ENCODE assay signal across 1 cellular context in the genomic region with DNA sequence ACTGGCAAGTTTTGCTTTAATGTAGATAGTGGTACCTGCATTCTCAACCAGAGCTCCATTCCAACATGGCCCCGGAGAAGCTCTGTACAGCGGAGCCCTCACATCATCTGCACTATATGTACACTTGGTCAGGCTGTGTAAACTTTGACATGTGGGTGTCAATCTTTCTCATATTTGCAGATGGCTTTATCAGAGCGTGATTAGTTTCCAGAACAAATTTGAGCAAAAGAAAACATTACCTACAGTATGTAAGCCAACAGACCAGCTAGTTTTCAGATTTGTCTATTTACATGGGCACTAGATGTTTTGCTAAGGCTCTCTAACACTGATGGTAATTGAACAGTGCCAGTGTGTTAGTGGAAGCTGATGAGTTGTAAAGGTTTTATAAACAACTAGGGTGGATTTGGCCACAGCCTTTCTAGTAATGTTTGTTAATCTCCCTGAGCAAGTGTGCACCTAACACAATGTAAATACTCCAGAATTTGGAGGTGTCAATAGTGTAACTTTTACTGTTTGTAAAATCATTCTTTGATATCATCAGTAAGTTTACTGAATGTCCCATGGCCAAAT.
TF ChIP-seq lines count a peak whose summit lies in the region.

No MANE protein-coding gene starts in this region.

TF ChIP-seq in HepG2, 621 proteins besides CTCF, POLR2A, EP300 and RAD21 (continued from another document and continues in another):
- no peak for TF ChIP-seq ZNF382 (CRISPR knock-in tag; IDR thresholded peaks at IDR 0.05; ENCODE audit: borderline replicate concordance)
- TF ChIP-seq ZNF672 (CRISPR knock-in tag; IDR thresholded peaks at IDR 0.05): no peak
- no peak for TF ChIP-seq ZNF660 (CRISPR knock-in tag; IDR thresholded peaks at IDR 0.05; ENCODE audit: borderline replicate concordance, low read depth)
- TF ChIP-seq, protein P1, sequence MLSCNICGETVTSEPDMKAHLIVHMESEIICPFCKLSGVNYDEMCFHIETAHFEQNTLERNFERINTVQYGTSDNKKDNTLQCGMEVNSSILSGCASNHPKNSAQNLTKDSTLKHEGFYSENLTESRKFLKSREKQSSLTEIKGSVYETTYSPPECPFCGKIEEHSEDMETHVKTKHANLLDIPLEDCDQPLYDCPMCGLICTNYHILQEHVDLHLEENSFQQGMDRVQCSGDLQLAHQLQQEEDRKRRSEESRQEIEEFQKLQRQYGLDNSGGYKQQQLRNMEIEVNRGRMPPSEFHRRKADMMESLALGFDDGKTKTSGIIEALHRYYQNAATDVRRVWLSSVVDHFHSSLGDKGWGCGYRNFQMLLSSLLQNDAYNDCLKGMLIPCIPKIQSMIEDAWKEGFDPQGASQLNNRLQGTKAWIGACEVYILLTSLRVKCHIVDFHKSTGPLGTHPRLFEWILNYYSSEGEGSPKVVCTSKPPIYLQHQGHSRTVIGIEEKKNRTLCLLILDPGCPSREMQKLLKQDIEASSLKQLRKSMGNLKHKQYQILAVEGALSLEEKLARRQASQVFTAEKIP (CRISPR knock-in tag; IDR thresholded peaks at IDR 0.05; ENCODE audit: borderline replicate concordance): no peak
- no peak for TF ChIP-seq ZFP82 (CRISPR knock-in tag; IDR thresholded peaks at IDR 0.05; ENCODE audit: borderline replicate concordance)
- TF ChIP-seq, protein P2, sequence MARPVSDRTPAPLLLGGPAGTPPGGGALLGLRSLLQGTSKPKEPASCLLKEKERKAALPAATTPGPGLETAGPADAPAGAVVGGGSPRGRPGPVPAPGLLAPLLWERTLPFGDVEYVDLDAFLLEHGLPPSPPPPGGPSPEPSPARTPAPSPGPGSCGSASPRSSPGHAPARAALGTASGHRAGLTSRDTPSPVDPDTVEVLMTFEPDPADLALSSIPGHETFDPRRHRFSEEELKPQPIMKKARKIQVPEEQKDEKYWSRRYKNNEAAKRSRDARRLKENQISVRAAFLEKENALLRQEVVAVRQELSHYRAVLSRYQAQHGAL (CRISPR knock-in tag; IDR thresholded peaks at IDR 0.05; ENCODE audit: not compliant biosample characterization): no peak
- TF ChIP-seq HDAC6 (IDR thresholded peaks at IDR 0.05; ENCODE audit: low read depth, low read length): no peak
- TF ChIP-seq, protein P3, sequence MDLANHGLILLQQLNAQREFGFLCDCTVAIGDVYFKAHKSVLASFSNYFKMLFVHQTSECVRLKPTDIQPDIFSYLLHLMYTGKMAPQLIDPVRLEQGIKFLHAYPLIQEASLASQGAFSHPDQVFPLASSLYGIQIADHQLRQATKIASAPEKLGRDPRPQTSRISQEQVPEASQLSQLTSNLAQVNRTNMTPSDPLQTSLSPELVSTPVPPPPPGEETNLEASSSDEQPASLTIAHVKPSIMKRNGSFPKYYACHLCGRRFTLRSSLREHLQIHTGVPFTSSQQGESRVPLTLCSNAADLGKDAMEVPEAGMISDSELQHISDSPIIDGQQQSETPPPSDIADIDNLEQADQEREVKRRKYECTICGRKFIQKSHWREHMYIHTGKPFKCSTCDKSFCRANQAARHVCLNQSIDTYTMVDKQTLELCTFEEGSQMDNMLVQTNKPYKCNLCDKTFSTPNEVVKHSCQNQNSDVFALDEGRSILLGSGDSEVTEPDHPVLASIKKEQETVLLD (CRISPR knock-in tag; IDR thresholded peaks at IDR 0.05; ENCODE audit: low read depth): no peak
- no peak for TF ChIP-seq AGO1 (IDR thresholded peaks at IDR 0.05; ENCODE audit: low read depth, low read length, poor library complexity, severe bottlenecking)
- TF ChIP-seq, protein P4, sequence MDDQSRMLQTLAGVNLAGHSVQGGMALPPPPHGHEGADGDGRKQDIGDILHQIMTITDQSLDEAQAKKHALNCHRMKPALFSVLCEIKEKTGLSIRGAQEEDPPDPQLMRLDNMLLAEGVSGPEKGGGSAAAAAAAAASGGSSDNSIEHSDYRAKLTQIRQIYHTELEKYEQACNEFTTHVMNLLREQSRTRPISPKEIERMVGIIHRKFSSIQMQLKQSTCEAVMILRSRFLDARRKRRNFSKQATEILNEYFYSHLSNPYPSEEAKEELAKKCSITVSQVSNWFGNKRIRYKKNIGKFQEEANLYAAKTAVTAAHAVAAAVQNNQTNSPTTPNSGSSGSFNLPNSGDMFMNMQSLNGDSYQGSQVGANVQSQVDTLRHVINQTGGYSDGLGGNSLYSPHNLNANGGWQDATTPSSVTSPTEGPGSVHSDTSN (CRISPR knock-in tag; IDR thresholded peaks at IDR 0.05; ENCODE audit: borderline replicate concordance): no peak
- TF ChIP-seq NCOR1 (IDR thresholded peaks at IDR 0.05; ENCODE audit: borderline replicate concordance, low read length): no peak
- TF ChIP-seq, protein P5, sequence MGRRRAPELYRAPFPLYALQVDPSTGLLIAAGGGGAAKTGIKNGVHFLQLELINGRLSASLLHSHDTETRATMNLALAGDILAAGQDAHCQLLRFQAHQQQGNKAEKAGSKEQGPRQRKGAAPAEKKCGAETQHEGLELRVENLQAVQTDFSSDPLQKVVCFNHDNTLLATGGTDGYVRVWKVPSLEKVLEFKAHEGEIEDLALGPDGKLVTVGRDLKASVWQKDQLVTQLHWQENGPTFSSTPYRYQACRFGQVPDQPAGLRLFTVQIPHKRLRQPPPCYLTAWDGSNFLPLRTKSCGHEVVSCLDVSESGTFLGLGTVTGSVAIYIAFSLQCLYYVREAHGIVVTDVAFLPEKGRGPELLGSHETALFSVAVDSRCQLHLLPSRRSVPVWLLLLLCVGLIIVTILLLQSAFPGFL (CRISPR knock-in tag; IDR thresholded peaks at IDR 0.05): no peak
- TF ChIP-seq HOXA9 (CRISPR knock-in tag; IDR thresholded peaks at IDR 0.05; ENCODE audit: borderline replicate concordance): no peak
- TF ChIP-seq MTA3 (CRISPR knock-in tag; IDR thresholded peaks at IDR 0.05): no peak
- TF ChIP-seq, protein P6, sequence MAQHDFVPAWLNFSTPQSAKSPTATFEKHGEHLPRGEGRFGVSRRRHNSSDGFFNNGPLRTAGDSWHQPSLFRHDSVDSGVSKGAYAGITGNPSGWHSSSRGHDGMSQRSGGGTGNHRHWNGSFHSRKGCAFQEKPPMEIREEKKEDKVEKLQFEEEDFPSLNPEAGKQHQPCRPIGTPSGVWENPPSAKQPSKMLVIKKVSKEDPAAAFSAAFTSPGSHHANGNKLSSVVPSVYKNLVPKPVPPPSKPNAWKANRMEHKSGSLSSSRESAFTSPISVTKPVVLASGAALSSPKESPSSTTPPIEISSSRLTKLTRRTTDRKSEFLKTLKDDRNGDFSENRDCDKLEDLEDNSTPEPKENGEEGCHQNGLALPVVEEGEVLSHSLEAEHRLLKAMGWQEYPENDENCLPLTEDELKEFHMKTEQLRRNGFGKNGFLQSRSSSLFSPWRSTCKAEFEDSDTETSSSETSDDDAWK (CRISPR knock-in tag; IDR thresholded peaks at IDR 0.05): no peak
- TF ChIP-seq, protein P7, sequence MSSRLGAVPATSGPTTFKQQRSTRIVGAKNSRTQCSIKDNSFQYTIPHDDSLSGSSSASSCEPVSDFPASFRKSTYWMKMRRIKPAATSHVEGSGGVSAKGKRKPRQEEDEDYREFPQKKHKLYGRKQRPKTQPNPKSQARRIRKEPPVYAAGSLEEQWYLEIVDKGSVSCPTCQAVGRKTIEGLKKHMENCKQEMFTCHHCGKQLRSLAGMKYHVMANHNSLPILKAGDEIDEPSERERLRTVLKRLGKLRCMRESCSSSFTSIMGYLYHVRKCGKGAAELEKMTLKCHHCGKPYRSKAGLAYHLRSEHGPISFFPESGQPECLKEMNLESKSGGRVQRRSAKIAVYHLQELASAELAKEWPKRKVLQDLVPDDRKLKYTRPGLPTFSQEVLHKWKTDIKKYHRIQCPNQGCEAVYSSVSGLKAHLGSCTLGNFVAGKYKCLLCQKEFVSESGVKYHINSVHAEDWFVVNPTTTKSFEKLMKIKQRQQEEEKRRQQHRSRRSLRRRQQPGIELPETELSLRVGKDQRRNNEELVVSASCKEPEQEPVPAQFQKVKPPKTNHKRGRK (CRISPR knock-in tag; IDR thresholded peaks at IDR 0.05): no peak
- TF ChIP-seq, protein P8, sequence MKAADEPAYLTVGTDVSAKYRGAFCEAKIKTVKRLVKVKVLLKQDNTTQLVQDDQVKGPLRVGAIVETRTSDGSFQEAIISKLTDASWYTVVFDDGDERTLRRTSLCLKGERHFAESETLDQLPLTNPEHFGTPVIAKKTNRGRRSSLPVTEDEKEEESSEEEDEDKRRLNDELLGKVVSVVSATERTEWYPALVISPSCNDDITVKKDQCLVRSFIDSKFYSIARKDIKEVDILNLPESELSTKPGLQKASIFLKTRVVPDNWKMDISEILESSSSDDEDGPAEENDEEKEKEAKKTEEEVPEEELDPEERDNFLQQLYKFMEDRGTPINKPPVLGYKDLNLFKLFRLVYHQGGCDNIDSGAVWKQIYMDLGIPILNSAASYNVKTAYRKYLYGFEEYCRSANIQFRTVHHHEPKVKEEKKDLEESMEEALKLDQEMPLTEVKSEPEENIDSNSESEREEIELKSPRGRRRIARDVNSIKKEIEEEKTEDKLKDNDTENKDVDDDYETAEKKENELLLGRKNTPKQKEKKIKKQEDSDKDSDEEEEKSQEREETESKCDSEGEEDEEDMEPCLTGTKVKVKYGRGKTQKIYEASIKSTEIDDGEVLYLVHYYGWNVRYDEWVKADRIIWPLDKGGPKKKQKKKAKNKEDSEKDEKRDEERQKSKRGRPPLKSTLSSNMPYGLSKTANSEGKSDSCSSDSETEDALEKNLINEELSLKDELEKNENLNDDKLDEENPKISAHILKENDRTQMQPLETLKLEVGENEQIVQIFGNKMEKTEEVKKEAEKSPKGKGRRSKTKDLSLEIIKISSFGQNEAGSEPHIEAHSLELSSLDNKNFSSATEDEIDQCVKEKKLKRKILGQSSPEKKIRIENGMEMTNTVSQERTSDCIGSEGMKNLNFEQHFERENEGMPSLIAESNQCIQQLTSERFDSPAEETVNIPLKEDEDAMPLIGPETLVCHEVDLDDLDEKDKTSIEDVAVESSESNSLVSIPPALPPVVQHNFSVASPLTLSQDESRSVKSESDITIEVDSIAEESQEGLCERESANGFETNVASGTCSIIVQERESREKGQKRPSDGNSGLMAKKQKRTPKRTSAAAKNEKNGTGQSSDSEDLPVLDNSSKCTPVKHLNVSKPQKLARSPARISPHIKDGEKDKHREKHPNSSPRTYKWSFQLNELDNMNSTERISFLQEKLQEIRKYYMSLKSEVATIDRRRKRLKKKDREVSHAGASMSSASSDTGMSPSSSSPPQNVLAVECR (CRISPR knock-in tag; IDR thresholded peaks at IDR 0.05; ENCODE audit: borderline replicate concordance): peak; percentile 34; the same call in 1 of the 2 replicates
- TF ChIP-seq, protein P9, sequence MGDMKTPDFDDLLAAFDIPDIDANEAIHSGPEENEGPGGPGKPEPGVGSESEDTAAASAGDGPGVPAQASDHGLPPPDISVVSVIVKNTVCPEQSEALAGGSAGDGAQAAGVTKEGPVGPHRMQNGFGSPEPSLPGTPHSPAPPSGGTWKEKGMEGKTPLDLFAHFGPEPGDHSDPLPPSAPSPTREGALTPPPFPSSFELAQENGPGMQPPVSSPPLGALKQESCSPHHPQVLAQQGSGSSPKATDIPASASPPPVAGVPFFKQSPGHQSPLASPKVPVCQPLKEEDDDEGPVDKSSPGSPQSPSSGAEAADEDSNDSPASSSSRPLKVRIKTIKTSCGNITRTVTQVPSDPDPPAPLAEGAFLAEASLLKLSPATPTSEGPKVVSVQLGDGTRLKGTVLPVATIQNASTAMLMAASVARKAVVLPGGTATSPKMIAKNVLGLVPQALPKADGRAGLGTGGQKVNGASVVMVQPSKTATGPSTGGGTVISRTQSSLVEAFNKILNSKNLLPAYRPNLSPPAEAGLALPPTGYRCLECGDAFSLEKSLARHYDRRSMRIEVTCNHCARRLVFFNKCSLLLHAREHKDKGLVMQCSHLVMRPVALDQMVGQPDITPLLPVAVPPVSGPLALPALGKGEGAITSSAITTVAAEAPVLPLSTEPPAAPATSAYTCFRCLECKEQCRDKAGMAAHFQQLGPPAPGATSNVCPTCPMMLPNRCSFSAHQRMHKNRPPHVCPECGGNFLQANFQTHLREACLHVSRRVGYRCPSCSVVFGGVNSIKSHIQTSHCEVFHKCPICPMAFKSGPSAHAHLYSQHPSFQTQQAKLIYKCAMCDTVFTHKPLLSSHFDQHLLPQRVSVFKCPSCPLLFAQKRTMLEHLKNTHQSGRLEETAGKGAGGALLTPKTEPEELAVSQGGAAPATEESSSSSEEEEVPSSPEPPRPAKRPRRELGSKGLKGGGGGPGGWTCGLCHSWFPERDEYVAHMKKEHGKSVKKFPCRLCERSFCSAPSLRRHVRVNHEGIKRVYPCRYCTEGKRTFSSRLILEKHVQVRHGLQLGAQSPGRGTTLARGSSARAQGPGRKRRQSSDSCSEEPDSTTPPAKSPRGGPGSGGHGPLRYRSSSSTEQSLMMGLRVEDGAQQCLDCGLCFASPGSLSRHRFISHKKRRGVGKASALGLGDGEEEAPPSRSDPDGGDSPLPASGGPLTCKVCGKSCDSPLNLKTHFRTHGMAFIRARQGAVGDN (CRISPR knock-in tag; IDR thresholded peaks at IDR 0.05): no peak
- TF ChIP-seq, protein P10, sequence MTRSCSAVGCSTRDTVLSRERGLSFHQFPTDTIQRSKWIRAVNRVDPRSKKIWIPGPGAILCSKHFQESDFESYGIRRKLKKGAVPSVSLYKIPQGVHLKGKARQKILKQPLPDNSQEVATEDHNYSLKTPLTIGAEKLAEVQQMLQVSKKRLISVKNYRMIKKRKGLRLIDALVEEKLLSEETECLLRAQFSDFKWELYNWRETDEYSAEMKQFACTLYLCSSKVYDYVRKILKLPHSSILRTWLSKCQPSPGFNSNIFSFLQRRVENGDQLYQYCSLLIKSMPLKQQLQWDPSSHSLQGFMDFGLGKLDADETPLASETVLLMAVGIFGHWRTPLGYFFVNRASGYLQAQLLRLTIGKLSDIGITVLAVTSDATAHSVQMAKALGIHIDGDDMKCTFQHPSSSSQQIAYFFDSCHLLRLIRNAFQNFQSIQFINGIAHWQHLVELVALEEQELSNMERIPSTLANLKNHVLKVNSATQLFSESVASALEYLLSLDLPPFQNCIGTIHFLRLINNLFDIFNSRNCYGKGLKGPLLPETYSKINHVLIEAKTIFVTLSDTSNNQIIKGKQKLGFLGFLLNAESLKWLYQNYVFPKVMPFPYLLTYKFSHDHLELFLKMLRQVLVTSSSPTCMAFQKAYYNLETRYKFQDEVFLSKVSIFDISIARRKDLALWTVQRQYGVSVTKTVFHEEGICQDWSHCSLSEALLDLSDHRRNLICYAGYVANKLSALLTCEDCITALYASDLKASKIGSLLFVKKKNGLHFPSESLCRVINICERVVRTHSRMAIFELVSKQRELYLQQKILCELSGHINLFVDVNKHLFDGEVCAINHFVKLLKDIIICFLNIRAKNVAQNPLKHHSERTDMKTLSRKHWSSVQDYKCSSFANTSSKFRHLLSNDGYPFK (CRISPR knock-in tag; IDR thresholded peaks at IDR 0.05; ENCODE audit: borderline replicate concordance): no peak
- TF ChIP-seq ZKSCAN5 (CRISPR knock-in tag; IDR thresholded peaks at IDR 0.05): no peak
